In genomic region chr16:50210266-50211038, GRCh38 we compare ENCODE assay signal across 1 cellular context.
TF ChIP-seq lines count a peak whose summit lies in the region.

No MANE protein-coding gene starts in this region.

TF ChIP-seq in HepG2, 621 proteins besides CTCF, POLR2A, EP300 and RAD21 (continued from another document and continues in another):
- no peak for TF ChIP-seq HIC2 (CRISPR knock-in tag; IDR thresholded peaks at IDR 0.05; ENCODE audit: low read depth)
- TF ChIP-seq RFX5 (IDR thresholded peaks at IDR 0.05; ENCODE audit: low read depth, low read length) = no peak
- TF ChIP-seq ZNF547 (CRISPR knock-in tag; IDR thresholded peaks at IDR 0.05) = no peak; the same call in 1 of the 2 replicates
- TF ChIP-seq NCOA2 (CRISPR knock-in tag; IDR thresholded peaks at IDR 0.05) = 0 out of 2 replicates have a peak, but pooled peaks have one; percentile 22
- TF ChIP-seq ZNF674 (CRISPR knock-in tag; IDR thresholded peaks at IDR 0.05; ENCODE audit: low read depth) = no peak
- TF ChIP-seq PATZ1 (CRISPR knock-in tag; IDR thresholded peaks at IDR 0.05) = peak; percentile 41; the same call in 1 of the 2 replicates
- TF ChIP-seq ZNF83 (CRISPR knock-in tag; IDR thresholded peaks at IDR 0.05; ENCODE audit: borderline replicate concordance) = no peak
- TF ChIP-seq MYNN (CRISPR knock-in tag; IDR thresholded peaks at IDR 0.05; ENCODE audit: low read depth) = no peak
- 0 out of 2 replicates have a peak, but pooled peaks have one; percentile 34 for TF ChIP-seq CBFB (CRISPR knock-in tag; IDR thresholded peaks at IDR 0.05)
- no peak; the same call in 1 of the 2 replicates for TF ChIP-seq ZNF281 (CRISPR knock-in tag; IDR thresholded peaks at IDR 0.05; ENCODE audit: borderline replicate concordance)
- TF ChIP-seq RBM22 (optimal IDR thresholded peaks at IDR 0.05; ENCODE audit: low read length) = peak; percentile 81
- TF ChIP-seq ZNF710 (CRISPR knock-in tag; IDR thresholded peaks at IDR 0.05; ENCODE audit: borderline replicate concordance) = peak; percentile 20; the same call in 1 of the 2 replicates
- TF ChIP-seq ZNF496 (CRISPR knock-in tag; IDR thresholded peaks at IDR 0.05; ENCODE audit: insufficient replicate concordance) = no peak
- 0 out of 2 replicates have a peak, but pooled peaks have one; percentile 34 for TF ChIP-seq GATAD1 (CRISPR knock-in tag; IDR thresholded peaks at IDR 0.05)
- peak; percentile 60 for TF ChIP-seq FOXO1 (CRISPR knock-in tag; IDR thresholded peaks at IDR 0.05)
- no peak for TF ChIP-seq SOX13 (IDR thresholded peaks at IDR 0.05)
- no peak for TF ChIP-seq SOX13 (CRISPR knock-in tag; conservative IDR thresholded peaks at IDR 0.05 in 1 of 2, IDR thresholded peaks at IDR 0.05 in 1 of 2)
- TF ChIP-seq ZBTB25 (CRISPR knock-in tag; IDR thresholded peaks at IDR 0.05) = peak; percentile 71
- no peak for TF ChIP-seq ZNF891 (CRISPR knock-in tag; IDR thresholded peaks at IDR 0.05)
- no peak for TF ChIP-seq MEIS2 (CRISPR knock-in tag; IDR thresholded peaks at IDR 0.05)
- TF ChIP-seq NR1H2 (CRISPR knock-in tag; IDR thresholded peaks at IDR 0.05; ENCODE audit: borderline replicate concordance, low read depth) = no peak
- peak; percentile 55; the same call in 1 of the 2 replicates for TF ChIP-seq ZNF124 (CRISPR knock-in tag; IDR thresholded peaks at IDR 0.05)
- TF ChIP-seq DRAP1 (CRISPR knock-in tag; IDR thresholded peaks at IDR 0.05) = peak; percentile 36; the same call in 1 of the 2 replicates
- TF ChIP-seq SPEN (CRISPR knock-in tag; IDR thresholded peaks at IDR 0.05; ENCODE audit: low read depth) = peak; percentile 32; the same call in 1 of the 2 replicates
- 0 out of 2 replicates have a peak, but pooled peaks have one; percentile 74 for TF ChIP-seq ZNF784 (CRISPR knock-in tag; IDR thresholded peaks at IDR 0.05; ENCODE audit: borderline replicate concordance)
- TF ChIP-seq NR2C2 (CRISPR knock-in tag; IDR thresholded peaks at IDR 0.05; ENCODE audit: borderline replicate concordance) = no peak
- no peak for TF ChIP-seq HNF1A (IDR thresholded peaks at IDR 0.05; ENCODE audit: low read depth)
- TF ChIP-seq HNF1A (CRISPR knock-in tag; IDR thresholded peaks at IDR 0.05; ENCODE audit: borderline replicate concordance) = no peak
- no peak for TF ChIP-seq ZBTB39 (CRISPR knock-in tag; IDR thresholded peaks at IDR 0.05)
- TF ChIP-seq ZFY (CRISPR knock-in tag; IDR thresholded peaks at IDR 0.05) = 0 out of 2 replicates have a peak, but pooled peaks have one; percentile 18
- no peak for TF ChIP-seq ZNF709 (CRISPR knock-in tag; IDR thresholded peaks at IDR 0.05)
- no peak for TF ChIP-seq SP1 (IDR thresholded peaks at IDR 0.05)
- 0 out of 2 replicates have a peak, but pooled peaks have one; percentile 31 for TF ChIP-seq SP1 (CRISPR knock-in tag; IDR thresholded peaks at IDR 0.05)
- no peak for TF ChIP-seq KDM6A (CRISPR knock-in tag; IDR thresholded peaks at IDR 0.05; ENCODE audit: low read depth)
- no peak for TF ChIP-seq SOX6 (IDR thresholded peaks at IDR 0.05)
- TF ChIP-seq SOX6 (CRISPR knock-in tag; IDR thresholded peaks at IDR 0.05) = peak; percentile 71
- peak; percentile 34; the same call in 1 of the 2 replicates for TF ChIP-seq FOXA3 (CRISPR knock-in tag; IDR thresholded peaks at IDR 0.05)
- TF ChIP-seq ZMYM4 (CRISPR knock-in tag; IDR thresholded peaks at IDR 0.05) = peak; percentile 58; the same call in 1 of the 2 replicates
- TF ChIP-seq THAP11 (CRISPR knock-in tag; IDR thresholded peaks at IDR 0.05) = 0 out of 2 replicates have a peak, but pooled peaks have one; percentile 16
- 0 out of 2 replicates have a peak, but pooled peaks have one; percentile 14 for TF ChIP-seq ELF1 (CRISPR knock-in tag; IDR thresholded peaks at IDR 0.05)
- 0 out of 2 replicates have a peak, but pooled peaks have one; percentile 24 for TF ChIP-seq PPARG (CRISPR knock-in tag; conservative IDR thresholded peaks at IDR 0.05)
- TF ChIP-seq ZNF598 (CRISPR knock-in tag; IDR thresholded peaks at IDR 0.05; ENCODE audit: borderline replicate concordance) = no peak
- TF ChIP-seq HDAC1 (CRISPR knock-in tag; IDR thresholded peaks at IDR 0.05) = no peak
- 0 out of 2 replicates have a peak, but pooled peaks have one; percentile 58 for TF ChIP-seq KDM2A (CRISPR knock-in tag; IDR thresholded peaks at IDR 0.05; ENCODE audit: borderline replicate concordance, low read depth)
- no peak for TF ChIP-seq POLR2G (IDR thresholded peaks at IDR 0.05; ENCODE audit: low read depth, low read length)
- TF ChIP-seq ZNF777 (CRISPR knock-in tag; IDR thresholded peaks at IDR 0.05) = no peak
- TF ChIP-seq ZNF788 (CRISPR knock-in tag; IDR thresholded peaks at IDR 0.05; ENCODE audit: borderline replicate concordance) = peak; percentile 18; the same call in 1 of the 2 replicates
- peak; percentile 83 for TF ChIP-seq XRCC5 (optimal IDR thresholded peaks at IDR 0.05; ENCODE audit: low read length)
- TF ChIP-seq TEAD3 (CRISPR knock-in tag; optimal IDR thresholded peaks at IDR 0.05; ENCODE audit: borderline replicate concordance) = peak; percentile 68
- TF ChIP-seq NFIB (CRISPR knock-in tag; IDR thresholded peaks at IDR 0.05; ENCODE audit: borderline replicate concordance) = no peak
- no peak for TF ChIP-seq ZNF329 (CRISPR knock-in tag; IDR thresholded peaks at IDR 0.05; ENCODE audit: low read depth)
